ENCODE assay signal across 24 cellular contexts in the genomic region with DNA sequence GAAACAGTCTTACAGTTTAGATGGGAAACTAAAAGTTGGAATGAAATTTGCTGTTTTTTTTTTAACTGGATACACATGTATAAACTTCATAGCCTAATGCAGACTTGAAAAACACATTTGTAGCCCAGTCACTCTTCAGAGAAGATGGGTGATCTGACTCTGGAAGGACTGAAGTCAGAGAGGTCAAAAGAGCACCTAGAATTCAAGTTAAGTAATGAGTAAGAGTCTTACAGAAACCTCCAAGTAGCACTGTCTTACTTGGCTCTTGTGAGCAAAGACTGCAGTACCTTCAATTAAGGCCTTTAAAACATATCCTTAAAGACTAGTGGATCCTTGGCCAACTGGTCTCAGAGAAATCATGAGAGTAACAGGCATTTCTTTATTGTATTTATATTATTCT.
"Had no signal": no experiment of that assay in that cellular context is flagged by ENCODE, and none has a peak within 500 bp of the region (broad histone marks: within the 10 kb centered on the region; RNA-seq: fewer than 3 reads in every experiment).

No MANE protein-coding gene starts in this region.

- H3K4me3 Mint-ChIP-seq: dendritic cell treated with granulocyte-macrophage colony-stimulating factor and Interleukin-4, amounts not matched to agents 40 ng/mL and 50 ng/mL, for 4 days; effector memory CD8-positive, alpha-beta T cell; naive thymus-derived CD4-positive, alpha-beta T cell; nephron progenitor cell; type B pancreatic cell had no signal

- H3K27me3 Mint-ChIP-seq: dendritic cell treated with granulocyte-macrophage colony-stimulating factor and Interleukin-4, amounts not matched to agents 40 ng/mL and 50 ng/mL, for 4 days; effector memory CD8-positive, alpha-beta T cell; naive thymus-derived CD4-positive, alpha-beta T cell; type B pancreatic cell had no signal

- H3K4me3 ChIP-seq: esophagus squamous epithelium, heart left ventricle, psoas muscle, right lobe of liver, skin epidermis, suprapubic skin, thyroid gland, vagina had no signal

- H3K27ac Mint-ChIP-seq: dendritic cell treated with granulocyte-macrophage colony-stimulating factor and Interleukin-4, amounts not matched to agents 40 ng/mL and 50 ng/mL, for 4 days; nephron progenitor cell; type B pancreatic cell had no signal

- H3K4me1 ChIP-seq: esophagus squamous epithelium, heart left ventricle, psoas muscle, right lobe of liver, suprapubic skin, thyroid gland, vagina had no signal

- H3K27me3 ChIP-seq: esophagus squamous epithelium, heart left ventricle, neutrophil, right lobe of liver, suprapubic skin, thyroid gland, vagina had no signal

- H3K27ac ChIP-seq: esophagus squamous epithelium, heart left ventricle, neutrophil, psoas muscle, right lobe of liver, skin epidermis, suprapubic skin, thyroid gland, vagina had no signal

- DNase-seq: effector memory CD8-positive, alpha-beta T cell; esophagus squamous epithelium; heart left ventricle; hippocampal formation; kidney glomerular epithelial cell; mammary epithelial cell; naive thymus-derived CD4-positive, alpha-beta T cell; nephron progenitor cell; psoas muscle; retina; right lobe of liver; stimulated activated CD4-positive, alpha-beta T cell treated with anti-CD3 and anti-CD28 coated beads, Interleukin-12 subunit alpha, Interleukin-12 subunit beta, amount 100 ng/mL, for 4 hours; stimulated activated naive CD4-positive, alpha-beta T cell treated with Interleukin-2 at 50 U/mL for 16 hours; thyroid gland had no signal

- H3K4me1 Mint-ChIP-seq: nephron progenitor cell had no signal

- H3K9me3 Mint-ChIP-seq: dendritic cell treated with granulocyte-macrophage colony-stimulating factor and Interleukin-4, amounts not matched to agents 40 ng/mL and 50 ng/mL, for 4 days; effector memory CD8-positive, alpha-beta T cell; naive thymus-derived CD4-positive, alpha-beta T cell; nephron progenitor cell; type B pancreatic cell had no signal

- FAIRE-seq: colon, frontal cortex, islet of Langerhans had no signal

- ATAC-seq: effector memory CD8-positive, alpha-beta T cell; heart left ventricle; left lobe of liver; naive thymus-derived CD4-positive, alpha-beta T cell; psoas muscle; right lobe of liver had no signal

- H3K9me3 ChIP-seq: esophagus squamous epithelium, heart left ventricle, neutrophil, psoas muscle, right lobe of liver, suprapubic skin, thyroid gland, vagina had no signal
